ENCODE assay signal across 8 cellular contexts in the genomic region with DNA sequence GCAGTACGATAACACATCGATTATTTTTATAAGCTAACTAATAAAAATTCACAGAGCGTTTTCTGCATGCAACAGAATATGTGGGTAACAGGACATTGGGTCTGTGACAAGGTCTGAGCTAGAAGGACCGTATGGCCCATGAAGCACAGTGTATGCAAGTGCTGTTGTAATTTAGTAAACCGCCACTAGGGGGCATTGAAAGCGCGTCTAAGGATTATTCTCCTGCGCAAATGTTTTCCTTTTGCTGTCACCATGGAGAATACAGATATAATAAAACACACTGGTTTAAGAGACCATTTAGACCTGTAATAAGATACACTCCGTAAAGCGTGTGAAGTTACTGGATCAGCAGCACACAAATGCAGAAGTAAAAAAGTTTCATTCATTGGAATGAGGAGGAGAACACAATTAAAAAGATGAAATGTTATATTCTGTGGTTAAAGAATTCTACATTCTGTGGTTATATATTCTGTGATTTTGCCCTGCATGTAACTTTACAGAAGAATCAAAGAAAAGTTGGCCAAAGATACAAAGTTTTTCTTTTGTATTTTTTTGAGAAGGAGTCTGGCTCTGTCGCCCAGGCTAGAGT.
DNase-seq lines count a peak whose midpoint lies in the region; ATAC-seq and TF ChIP-seq lines count a peak whose summit lies in the region.

No MANE protein-coding gene starts in this region.

- H3K4me1 ChIP-seq in SK-N-SH (ENCODE audit: control insufficient read depth in 1 of 2, insufficient read depth in 2 of 2, low read depth in 1 of 2, low read length in 1 of 2) = no peaks in the 10 kb centered on the region

- H3K27me3 ChIP-seq in SK-N-SH (ENCODE audit: insufficient read depth) = no peaks in the 10 kb centered on the region

- in situ Hi-C loops in Caki2 (cut with HindIII; ENCODE audit: low pct_unique_long_range_greater_than_20kb, low sequenced_read_pairs) = no loop called here
- in situ Hi-C loops in astrocyte of the spinal cord (cut with HindIII; ENCODE audit: low sequenced_read_pairs) = no loop called here

- no peaks in the 10 kb centered on the region for H3K79me2 ChIP-seq in SK-N-SH (ENCODE audit: insufficient read depth)

- no peaks in the 10 kb centered on the region for H3K9me3 ChIP-seq in SK-N-SH

- TF ChIP-seq CTCF in SK-N-SH (IDR thresholded peaks at IDR 0.05) (peak; percentile 91), astrocyte of the spinal cord (IDR thresholded peaks at IDR 0.05; ENCODE audit: low read depth, low read length) (peak; percentile 78)

- H3K4me2 ChIP-seq in SK-N-SH = no peak overlapping the region

- TF ChIP-seq RAD21 in SK-N-SH (IDR thresholded peaks at IDR 0.05; ENCODE audit: low read length) = peak; percentile 84

- H2AFZ ChIP-seq in SK-N-SH (ENCODE audit: low read depth) = no peak overlapping the region

- no peak for TF ChIP-seq EP300 in SK-N-SH (IDR thresholded peaks at IDR 0.05; ENCODE audit: borderline replicate concordance in 1 of 2, low read depth in 1 of 2, low read length in 1 of 2)

- DNase-seq in Caki2 (ENCODE audit: low read depth) (peak; percentile 71), NCI-H1092 treated with DMSO at 0.1 percent for 48 hours (lab: John Stamatoyannopoulos, UW) (peak; percentile 27), SK-N-SH (peak; percentile 81), astrocyte of the spinal cord (ENCODE audit: low read depth, low spot score) (peak; percentile 84), iPS DF 4.7 (ENCODE audit: extremely low read depth, low spot score) (peak; percentile 33), smooth muscle cell of the brain vasculature (ENCODE audit: low read depth, low spot score) (peak; percentile 26)

- POLR2A ChIA-PET in SK-N-SH (lab: Yijun Ruan, JAX) = no interaction called here

- CTCF ChIA-PET in SK-N-SH (lab: Yijun Ruan, JAX) = interaction anchor here (0.5 to 10.9 kb wide), 43 partner anchors 9 to 433 kb away, joined by 3 to 163 read pairs (median 4); a partner anchor contains a TSS

- peak overlapping the region in 1 of 2 experiments; percentile 43; a peak in 1 of 4 replicates for H3K27ac ChIP-seq in SK-N-SH (ENCODE audit: low read depth in 2 of 2, low read length in 1 of 2)

- peak; percentile 83 for ATAC-seq in GM21717 (IDR thresholded peaks at IDR 0.05; ENCODE audit: unreplicated experiment)
- ATAC-seq in HG03045 (IDR thresholded peaks at IDR 0.05; ENCODE audit: unreplicated experiment) = no peak

- WGBS in SK-N-SH (ENCODE audit: low lambda C conversion rate) = 16% methylated on average over 11 of the region's 11 CpGs

- H3F3A ChIP-seq in SK-N-SH (replicated peaks; ENCODE audit: insufficient read depth) = peaks cover 10% of the 10 kb centered on the region

- H3K4me3 ChIP-seq in SK-N-SH (ENCODE audit: low read depth in 2 of 2, low read length in 1 of 2) (no peak overlapping the region; a peak in 1 of 4 replicates), astrocyte of the spinal cord (ENCODE audit: low read depth, low read length) (no peak overlapping the region)

- H3K9me2 ChIP-seq in SK-N-SH = no peaks in the 10 kb centered on the region

- peaks cover 2 to 4% of the 10 kb centered on the region in 2 experiments for H3K36me3 ChIP-seq in SK-N-SH (replicated peaks in 1 of 2; ENCODE audit: control insufficient read depth in 1 of 2, insufficient read depth in 2 of 2, low read length in 1 of 2)

- no peak overlapping the region for H3K9ac ChIP-seq in SK-N-SH

- no peaks in the 10 kb centered on the region for H4K20me1 ChIP-seq in SK-N-SH (ENCODE audit: insufficient read depth)

TF ChIP-seq in SK-N-SH, 30 proteins besides CTCF, POLR2A, EP300 and RAD21:
- TF ChIP-seq SMC3 (IDR thresholded peaks at IDR 0.05; ENCODE audit: low read depth, low read length) (peak; percentile 45), RFX5 (IDR thresholded peaks at IDR 0.05; ENCODE audit: low read length) (0 out of 2 replicates have a peak, but pooled peaks have one; percentile 31), RCOR1 (IDR thresholded peaks at IDR 0.05; ENCODE audit: low read length) (no peak), FOSL2 (IDR thresholded peaks at IDR 0.05; ENCODE audit: borderline replicate concordance, low read depth) (no peak), MXI1 (IDR thresholded peaks at IDR 0.05; ENCODE audit: low read depth, low read length) (no peak)
- TF ChIP-seq, protein P1, sequence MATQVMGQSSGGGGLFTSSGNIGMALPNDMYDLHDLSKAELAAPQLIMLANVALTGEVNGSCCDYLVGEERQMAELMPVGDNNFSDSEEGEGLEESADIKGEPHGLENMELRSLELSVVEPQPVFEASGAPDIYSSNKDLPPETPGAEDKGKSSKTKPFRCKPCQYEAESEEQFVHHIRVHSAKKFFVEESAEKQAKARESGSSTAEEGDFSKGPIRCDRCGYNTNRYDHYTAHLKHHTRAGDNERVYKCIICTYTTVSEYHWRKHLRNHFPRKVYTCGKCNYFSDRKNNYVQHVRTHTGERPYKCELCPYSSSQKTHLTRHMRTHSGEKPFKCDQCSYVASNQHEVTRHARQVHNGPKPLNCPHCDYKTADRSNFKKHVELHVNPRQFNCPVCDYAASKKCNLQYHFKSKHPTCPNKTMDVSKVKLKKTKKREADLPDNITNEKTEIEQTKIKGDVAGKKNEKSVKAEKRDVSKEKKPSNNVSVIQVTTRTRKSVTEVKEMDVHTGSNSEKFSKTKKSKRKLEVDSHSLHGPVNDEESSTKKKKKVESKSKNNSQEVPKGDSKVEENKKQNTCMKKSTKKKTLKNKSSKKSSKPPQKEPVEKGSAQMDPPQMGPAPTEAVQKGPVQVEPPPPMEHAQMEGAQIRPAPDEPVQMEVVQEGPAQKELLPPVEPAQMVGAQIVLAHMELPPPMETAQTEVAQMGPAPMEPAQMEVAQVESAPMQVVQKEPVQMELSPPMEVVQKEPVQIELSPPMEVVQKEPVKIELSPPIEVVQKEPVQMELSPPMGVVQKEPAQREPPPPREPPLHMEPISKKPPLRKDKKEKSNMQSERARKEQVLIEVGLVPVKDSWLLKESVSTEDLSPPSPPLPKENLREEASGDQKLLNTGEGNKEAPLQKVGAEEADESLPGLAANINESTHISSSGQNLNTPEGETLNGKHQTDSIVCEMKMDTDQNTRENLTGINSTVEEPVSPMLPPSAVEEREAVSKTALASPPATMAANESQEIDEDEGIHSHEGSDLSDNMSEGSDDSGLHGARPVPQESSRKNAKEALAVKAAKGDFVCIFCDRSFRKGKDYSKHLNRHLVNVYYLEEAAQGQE (IDR thresholded peaks at IDR 0.05; ENCODE audit: low read depth, low read length) = no peak

Comparison
In these comparisons a context has a peak if more than half of its experiments do, and no peak if none do; other contexts are left out.
1. DNase-seq: peak in every context shown above with its lines; median percentile 84 in astrocyte of the spinal cord; 81 in SK-N-SH; 71 in Caki2; 33 in iPS DF 4.7; 27 in NCI-H1092 treated with DMSO at 0.1 percent for 48 hours; 26 in smooth muscle cell of the brain vasculature.